Comparison of ENCODE assay signal across 1 cellular context in genomic region chr5:72241346-72242003, GRCh38.
TF ChIP-seq lines count a peak whose summit lies in the region.

No MANE protein-coding gene starts in this region.

TF ChIP-seq in GM23338, 12 proteins besides CTCF, POLR2A, EP300 and RAD21 (continued from another document):
- TF ChIP-seq ZNF331 (CRISPR knock-in tag; IDR thresholded peaks at IDR 0.05; ENCODE audit: low read depth) (no peak), ETS1 (IDR thresholded peaks at IDR 0.05) (no peak), EZH2phosphoT487 (IDR thresholded peaks at IDR 0.05; ENCODE audit: unreplicated experiment) (no peak), POLR2AphosphoS5 (IDR thresholded peaks at IDR 0.05; ENCODE audit: low read depth) (no peak), EZH2 (IDR thresholded peaks at IDR 0.05; ENCODE audit: low read depth, unreplicated experiment) (no peak), STAT1 (IDR thresholded peaks at IDR 0.05; ENCODE audit: unreplicated experiment) (no peak)
